Comparison of ENCODE assay signal across 1 cellular context in the genomic region with DNA sequence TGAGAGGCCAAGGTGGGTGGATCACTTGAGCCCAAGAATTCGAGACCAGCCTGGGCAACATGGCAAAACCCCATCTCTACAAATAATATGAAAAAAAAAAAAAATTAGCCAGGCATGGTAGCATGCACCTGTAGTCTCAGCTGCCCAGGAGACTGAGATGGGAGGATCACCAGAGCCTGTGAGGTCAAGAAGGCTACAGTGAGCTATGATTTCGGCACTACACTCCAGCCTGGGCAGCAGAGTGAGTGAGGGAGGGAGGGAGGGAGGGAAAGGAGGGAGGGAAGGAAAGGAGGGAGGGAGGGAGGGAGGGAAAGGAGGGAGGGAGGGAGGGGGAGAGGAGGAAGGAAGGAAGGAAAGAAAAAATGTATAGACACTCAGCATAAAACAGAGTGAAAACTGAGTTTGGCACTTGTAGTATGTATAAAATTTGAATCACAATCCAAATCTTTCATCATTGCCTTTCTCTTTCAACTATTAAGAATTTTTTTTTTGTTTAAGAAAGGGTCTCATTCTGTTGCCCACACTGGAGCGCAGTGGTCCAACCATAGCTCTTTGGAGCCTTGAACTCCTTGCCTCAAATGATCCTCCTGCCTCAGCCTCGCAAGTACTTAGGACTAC.
TF ChIP-seq lines count a peak whose summit lies in the region.

No MANE protein-coding gene starts in this region.

TF ChIP-seq in GM23338, 12 proteins besides CTCF, POLR2A, EP300 and RAD21:
- TF ChIP-seq EZH2phosphoT487 (IDR thresholded peaks at IDR 0.05; ENCODE audit: unreplicated experiment), result no peak
- TF ChIP-seq, protein P1, sequence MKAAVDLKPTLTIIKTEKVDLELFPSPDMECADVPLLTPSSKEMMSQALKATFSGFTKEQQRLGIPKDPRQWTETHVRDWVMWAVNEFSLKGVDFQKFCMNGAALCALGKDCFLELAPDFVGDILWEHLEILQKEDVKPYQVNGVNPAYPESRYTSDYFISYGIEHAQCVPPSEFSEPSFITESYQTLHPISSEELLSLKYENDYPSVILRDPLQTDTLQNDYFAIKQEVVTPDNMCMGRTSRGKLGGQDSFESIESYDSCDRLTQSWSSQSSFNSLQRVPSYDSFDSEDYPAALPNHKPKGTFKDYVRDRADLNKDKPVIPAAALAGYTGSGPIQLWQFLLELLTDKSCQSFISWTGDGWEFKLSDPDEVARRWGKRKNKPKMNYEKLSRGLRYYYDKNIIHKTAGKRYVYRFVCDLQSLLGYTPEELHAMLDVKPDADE (IDR thresholded peaks at IDR 0.05), result no peak
- TF ChIP-seq, protein P2, sequence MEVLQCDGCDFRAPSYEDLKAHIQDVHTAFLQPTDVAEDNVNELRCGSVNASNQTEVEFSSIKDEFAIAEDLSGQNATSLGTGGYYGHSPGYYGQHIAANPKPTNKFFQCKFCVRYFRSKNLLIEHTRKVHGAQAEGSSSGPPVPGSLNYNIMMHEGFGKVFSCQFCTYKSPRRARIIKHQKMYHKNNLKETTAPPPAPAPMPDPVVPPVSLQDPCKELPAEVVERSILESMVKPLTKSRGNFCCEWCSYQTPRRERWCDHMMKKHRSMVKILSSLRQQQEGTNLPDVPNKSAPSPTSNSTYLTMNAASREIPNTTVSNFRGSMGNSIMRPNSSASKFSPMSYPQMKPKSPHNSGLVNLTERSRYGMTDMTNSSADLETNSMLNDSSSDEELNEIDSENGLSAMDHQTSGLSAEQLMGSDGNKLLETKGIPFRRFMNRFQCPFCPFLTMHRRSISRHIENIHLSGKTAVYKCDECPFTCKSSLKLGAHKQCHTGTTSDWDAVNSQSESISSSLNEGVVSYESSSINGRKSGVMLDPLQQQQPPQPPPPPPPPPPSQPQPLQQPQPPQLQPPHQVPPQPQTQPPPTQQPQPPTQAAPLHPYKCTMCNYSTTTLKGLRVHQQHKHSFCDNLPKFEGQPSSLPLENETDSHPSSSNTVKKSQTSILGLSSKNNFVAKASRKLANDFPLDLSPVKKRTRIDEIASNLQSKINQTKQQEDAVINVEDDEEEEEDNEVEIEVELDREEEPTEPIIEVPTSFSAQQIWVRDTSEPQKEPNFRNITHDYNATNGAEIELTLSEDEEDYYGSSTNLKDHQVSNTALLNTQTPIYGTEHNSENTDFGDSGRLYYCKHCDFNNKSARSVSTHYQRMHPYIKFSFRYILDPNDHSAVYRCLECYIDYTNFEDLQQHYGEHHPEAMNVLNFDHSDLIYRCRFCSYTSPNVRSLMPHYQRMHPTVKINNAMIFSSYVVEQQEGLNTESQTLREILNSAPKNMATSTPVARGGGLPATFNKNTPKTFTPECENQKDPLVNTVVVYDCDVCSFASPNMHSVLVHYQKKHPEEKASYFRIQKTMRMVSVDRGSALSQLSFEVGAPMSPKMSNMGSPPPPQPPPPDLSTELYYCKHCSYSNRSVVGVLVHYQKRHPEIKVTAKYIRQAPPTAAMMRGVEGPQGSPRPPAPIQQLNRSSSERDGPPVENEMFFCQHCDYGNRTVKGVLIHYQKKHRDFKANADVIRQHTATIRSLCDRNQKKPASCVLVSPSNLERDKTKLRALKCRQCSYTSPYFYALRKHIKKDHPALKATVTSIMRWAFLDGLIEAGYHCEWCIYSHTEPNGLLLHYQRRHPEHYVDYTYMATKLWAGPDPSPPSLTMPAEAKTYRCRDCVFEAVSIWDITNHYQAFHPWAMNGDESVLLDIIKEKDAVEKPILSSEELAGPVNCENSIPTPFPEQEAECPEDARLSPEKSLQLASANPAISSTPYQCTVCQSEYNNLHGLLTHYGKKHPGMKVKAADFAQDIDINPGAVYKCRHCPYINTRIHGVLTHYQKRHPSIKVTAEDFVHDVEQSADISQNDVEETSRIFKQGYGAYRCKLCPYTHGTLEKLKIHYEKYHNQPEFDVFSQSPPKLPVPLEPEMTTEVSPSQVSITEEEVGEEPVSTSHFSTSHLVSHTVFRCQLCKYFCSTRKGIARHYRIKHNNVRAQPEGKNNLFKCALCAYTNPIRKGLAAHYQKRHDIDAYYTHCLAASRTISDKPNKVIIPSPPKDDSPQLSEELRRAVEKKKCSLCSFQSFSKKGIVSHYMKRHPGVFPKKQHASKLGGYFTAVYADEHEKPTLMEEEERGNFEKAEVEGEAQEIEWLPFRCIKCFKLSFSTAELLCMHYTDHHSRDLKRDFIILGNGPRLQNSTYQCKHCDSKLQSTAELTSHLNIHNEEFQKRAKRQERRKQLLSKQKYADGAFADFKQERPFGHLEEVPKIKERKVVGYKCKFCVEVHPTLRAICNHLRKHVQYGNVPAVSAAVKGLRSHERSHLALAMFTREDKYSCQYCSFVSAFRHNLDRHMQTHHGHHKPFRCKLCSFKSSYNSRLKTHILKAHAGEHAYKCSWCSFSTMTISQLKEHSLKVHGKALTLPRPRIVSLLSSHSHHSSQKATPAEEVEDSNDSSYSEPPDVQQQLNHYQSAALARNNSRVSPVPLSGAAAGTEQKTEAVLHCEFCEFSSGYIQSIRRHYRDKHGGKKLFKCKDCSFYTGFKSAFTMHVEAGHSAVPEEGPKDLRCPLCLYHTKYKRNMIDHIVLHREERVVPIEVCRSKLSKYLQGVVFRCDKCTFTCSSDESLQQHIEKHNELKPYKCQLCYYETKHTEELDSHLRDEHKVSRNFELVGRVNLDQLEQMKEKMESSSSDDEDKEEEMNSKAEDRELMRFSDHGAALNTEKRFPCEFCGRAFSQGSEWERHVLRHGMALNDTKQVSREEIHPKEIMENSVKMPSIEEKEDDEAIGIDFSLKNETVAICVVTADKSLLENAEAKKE (CRISPR knock-in tag; IDR thresholded peaks at IDR 0.05), result no peak
- TF ChIP-seq, protein P3, sequence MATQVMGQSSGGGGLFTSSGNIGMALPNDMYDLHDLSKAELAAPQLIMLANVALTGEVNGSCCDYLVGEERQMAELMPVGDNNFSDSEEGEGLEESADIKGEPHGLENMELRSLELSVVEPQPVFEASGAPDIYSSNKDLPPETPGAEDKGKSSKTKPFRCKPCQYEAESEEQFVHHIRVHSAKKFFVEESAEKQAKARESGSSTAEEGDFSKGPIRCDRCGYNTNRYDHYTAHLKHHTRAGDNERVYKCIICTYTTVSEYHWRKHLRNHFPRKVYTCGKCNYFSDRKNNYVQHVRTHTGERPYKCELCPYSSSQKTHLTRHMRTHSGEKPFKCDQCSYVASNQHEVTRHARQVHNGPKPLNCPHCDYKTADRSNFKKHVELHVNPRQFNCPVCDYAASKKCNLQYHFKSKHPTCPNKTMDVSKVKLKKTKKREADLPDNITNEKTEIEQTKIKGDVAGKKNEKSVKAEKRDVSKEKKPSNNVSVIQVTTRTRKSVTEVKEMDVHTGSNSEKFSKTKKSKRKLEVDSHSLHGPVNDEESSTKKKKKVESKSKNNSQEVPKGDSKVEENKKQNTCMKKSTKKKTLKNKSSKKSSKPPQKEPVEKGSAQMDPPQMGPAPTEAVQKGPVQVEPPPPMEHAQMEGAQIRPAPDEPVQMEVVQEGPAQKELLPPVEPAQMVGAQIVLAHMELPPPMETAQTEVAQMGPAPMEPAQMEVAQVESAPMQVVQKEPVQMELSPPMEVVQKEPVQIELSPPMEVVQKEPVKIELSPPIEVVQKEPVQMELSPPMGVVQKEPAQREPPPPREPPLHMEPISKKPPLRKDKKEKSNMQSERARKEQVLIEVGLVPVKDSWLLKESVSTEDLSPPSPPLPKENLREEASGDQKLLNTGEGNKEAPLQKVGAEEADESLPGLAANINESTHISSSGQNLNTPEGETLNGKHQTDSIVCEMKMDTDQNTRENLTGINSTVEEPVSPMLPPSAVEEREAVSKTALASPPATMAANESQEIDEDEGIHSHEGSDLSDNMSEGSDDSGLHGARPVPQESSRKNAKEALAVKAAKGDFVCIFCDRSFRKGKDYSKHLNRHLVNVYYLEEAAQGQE (IDR thresholded peaks at IDR 0.05; ENCODE audit: unreplicated experiment), result no peak
